Comparison of ENCODE assay signal across 15 cellular contexts in genomic region chr16:81752876-81753227, GRCh38. TPM values are rescaled to one million over a fixed set of nuclear protein-coding genes. Genes with fewer than 3 reads are reported as not detected.
A peak's percentile ranks its signal among the peaks of the same experiment; 100 is the strongest.
DNase-seq lines count a peak whose midpoint lies in the region; TF ChIP-seq lines count a peak whose summit lies in the region.
"Had no signal": no experiment of that assay in that cellular context is flagged by ENCODE, and none has a peak within 500 bp of the region (broad histone marks: within the 10 kb centered on the region; RNA-seq: fewer than 3 reads in every experiment).

No MANE protein-coding gene starts in this region.

- no peak for DNase-seq in CD8-positive, alpha-beta memory T cell
- DNase-seq in esophagus muscularis mucosa (ENCODE audit: extremely low spot score) (no peak), trophoblast cell (no peak), NCI-H446 (lab: John Stamatoyannopoulos, UW) (no peak), NCI-H1417 (lab: John Stamatoyannopoulos, UW) (no peak), GM19238 (ENCODE audit: insufficient read length, low spot score) (no peak), G401 (ENCODE audit: low spot score) (no peak)
- DNase-seq: activated T-cell treated with anti-CD3 and anti-CD28 coated beads, Interleukin-2, amount 50 U/mL, for 1 hour; cortex of kidney; DMS153; NCI-H1105; NCI-H510A had no signal

- H3K4me2 ChIP-seq in Loucy (ENCODE audit: low read depth, low read length, poor library complexity, severe bottlenecking) (peak overlapping the region; percentile 87), trophoblast cell (ENCODE audit: low read length) (no peak overlapping the region)

- no peaks in the 10 kb centered on the region for H3K9me3 ChIP-seq in CD8-positive, alpha-beta memory T cell (ENCODE audit: low read length)
- H3K9me3 ChIP-seq in Loucy (ENCODE audit: insufficient read depth, low read depth, low read length) (no peaks in the 10 kb centered on the region), esophagus muscularis mucosa (no peaks in the 10 kb centered on the region), trophoblast cell (ENCODE audit: insufficient read depth, low read depth, low read length) (peaks cover 2% of the 10 kb centered on the region)
- H3K9me3 ChIP-seq: tibial artery had no signal

- H3K14ac ChIP-seq in trophoblast cell (ENCODE audit: low read length) = no peak overlapping the region

- H3K4me1 Mint-ChIP-seq in CD8-positive, alpha-beta memory T cell = no peaks in the 10 kb centered on the region

- no peak overlapping the region for H3K4me3 Mint-ChIP-seq in CD8-positive, alpha-beta memory T cell

- H3K79me2 ChIP-seq in Loucy (ENCODE audit: insufficient read depth, low read length) (no peaks in the 10 kb centered on the region), trophoblast cell (ENCODE audit: control insufficient read depth, insufficient read depth, low read length, poor library complexity) (no peaks in the 10 kb centered on the region)

- no peaks in the 10 kb centered on the region for H3K36me3 Mint-ChIP-seq in CD8-positive, alpha-beta memory T cell

- H2AFZ ChIP-seq in Loucy (ENCODE audit: low read length) = peak overlapping the region; percentile 77
- H2AFZ ChIP-seq in trophoblast cell (ENCODE audit: insufficient read depth, low read length, poor library complexity) = no peak overlapping the region

- no peak overlapping the region for H2AK5ac ChIP-seq in trophoblast cell (ENCODE audit: low read length)

- no peaks in the 10 kb centered on the region for H4K20me1 ChIP-seq in Loucy (ENCODE audit: insufficient read depth, low read length, poor library complexity, severe bottlenecking)

- H3K9ac ChIP-seq in Loucy (ENCODE audit: low read depth, low read length, poor library complexity, severe bottlenecking) = peak overlapping the region; percentile 68
- no peak overlapping the region for H3K9ac ChIP-seq in trophoblast cell (ENCODE audit: low read length)

- H3K4me3 ChIP-seq in CD8-positive, alpha-beta memory T cell (ENCODE audit: low read length) = no peak overlapping the region
- H3K4me3 ChIP-seq in Loucy (ENCODE audit: low read length, poor library complexity, severe bottlenecking) (peak overlapping the region; percentile 58), esophagus muscularis mucosa (no peak overlapping the region), trophoblast cell (ENCODE audit: low read depth, low read length) (peak overlapping the region; percentile 5)
- H3K4me3 ChIP-seq: lung, tibial artery had no signal

- POLR2A ChIA-PET in CD8-positive, alpha-beta memory T cell (lab: Charles Lee) = interaction anchor here (0.6 kb wide), 1 partner anchor 14 kb away, joined by 5 read pairs; no protein-coding TSS in a partner anchor

- no peak overlapping the region for H3K18ac ChIP-seq in trophoblast cell (ENCODE audit: low read length)

- peaks cover 2% of the 10 kb centered on the region for H3K79me1 ChIP-seq in trophoblast cell (ENCODE audit: low read length)

- H3K9me3 Mint-ChIP-seq in CD8-positive, alpha-beta memory T cell = no peaks in the 10 kb centered on the region

- TF ChIP-seq EP300 in esophagus muscularis mucosa (IDR thresholded peaks at IDR 0.05) = no peak

- no peaks in the 10 kb centered on the region for H3K27me3 ChIP-seq in CD8-positive, alpha-beta memory T cell (ENCODE audit: insufficient read depth, low read length, poor library complexity, severe bottlenecking)
- H3K27me3 ChIP-seq in Loucy (ENCODE audit: insufficient read depth, low read length, poor library complexity, severe bottlenecking) (no peaks in the 10 kb centered on the region), esophagus muscularis mucosa (no peaks in the 10 kb centered on the region), trophoblast cell (ENCODE audit: insufficient read depth, low read length) (no peaks in the 10 kb centered on the region)

- H3K9me2 ChIP-seq in Loucy (replicated peaks; ENCODE audit: low read depth, low read length) = no peaks in the 10 kb centered on the region

- intact Hi-C loops in esophagus muscularis mucosa (cut with DNase I) = no loop called here

- in situ Hi-C loops in G401 (cut with HindIII; ENCODE audit: low sequenced_read_pairs) = no loop called here

- CTCF ChIA-PET in CD8-positive, alpha-beta memory T cell (lab: Charles Lee) = interaction anchor here (1.4 kb wide), 1 partner anchor 11 kb away, joined by 4 read pairs; no protein-coding TSS in a partner anchor

- H4K12ac ChIP-seq in trophoblast cell (ENCODE audit: low read depth, low read length) = no peak overlapping the region

- H3K27me3 Mint-ChIP-seq in CD8-positive, alpha-beta memory T cell = no peaks in the 10 kb centered on the region

- no peak for TF ChIP-seq CTCF in Loucy (conservative IDR thresholded peaks at IDR 0.05; ENCODE audit: low read length)
- no peak for TF ChIP-seq CTCF in esophagus muscularis mucosa (IDR thresholded peaks at IDR 0.05)

- no peak overlapping the region for H3K23ac ChIP-seq in trophoblast cell (ENCODE audit: low read length)

- no peaks in the 10 kb centered on the region for H3F3A ChIP-seq in Loucy (ENCODE audit: low read depth)

- no peak overlapping the region for H3K4ac ChIP-seq in trophoblast cell (ENCODE audit: low read depth, low read length)

- H4K91ac ChIP-seq in trophoblast cell (ENCODE audit: low read depth, low read length) = no peak overlapping the region

- peak overlapping the region; percentile 75 for H3K27ac ChIP-seq in CD8-positive, alpha-beta memory T cell (ENCODE audit: low read depth, low read length)
- H3K27ac ChIP-seq in esophagus muscularis mucosa (replicated peaks in 1 of 4) (peak overlapping the region in 3 of 4 donors; percentile 43 to 63 (median 60)), trophoblast cell (ENCODE audit: low read depth, low read length) (no peak overlapping the region)
- H3K27ac ChIP-seq: tibial artery had no signal

- H2BK12ac ChIP-seq in trophoblast cell (ENCODE audit: low read length) = no peak overlapping the region

- no peak overlapping the region for H2BK120ac ChIP-seq in trophoblast cell (ENCODE audit: insufficient read depth, low read length, poor library complexity)

- no peak overlapping the region for H4K8ac ChIP-seq in trophoblast cell (ENCODE audit: low read depth, low read length)

- no peaks in the 10 kb centered on the region for H3K4me1 ChIP-seq in CD8-positive, alpha-beta memory T cell (ENCODE audit: insufficient read depth, low read length)
- H3K4me1 ChIP-seq in Loucy (ENCODE audit: insufficient read depth, low read length, poor library complexity, severe bottlenecking) = peaks cover 48% of the 10 kb centered on the region
- H3K4me1 ChIP-seq in esophagus muscularis mucosa = peaks cover 0 to 30% (median 22%) of the 10 kb centered on the region in 4 donors
- H3K4me1 ChIP-seq in trophoblast cell (ENCODE audit: control insufficient read depth in 1 of 2, insufficient read depth in 2 of 2, low read length in 2 of 2) = peaks cover 4 to 7% of the 10 kb centered on the region in 2 experiments
- H3K4me1 ChIP-seq: tibial artery had no signal

- H3K36me3 ChIP-seq in CD8-positive, alpha-beta memory T cell (ENCODE audit: insufficient read depth, low read length) = no peaks in the 10 kb centered on the region
- H3K36me3 ChIP-seq in Loucy (ENCODE audit: insufficient read depth, low read length) = no peaks in the 10 kb centered on the region
- no peaks in the 10 kb centered on the region for H3K36me3 ChIP-seq in esophagus muscularis mucosa
- no peaks in the 10 kb centered on the region for H3K36me3 ChIP-seq in trophoblast cell (ENCODE audit: control insufficient read depth in 1 of 2, insufficient read depth in 2 of 2, low read length in 2 of 2)
- H3K36me3 ChIP-seq: tibial artery had no signal

- TF ChIP-seq POLR2A in esophagus muscularis mucosa (IDR thresholded peaks at IDR 0.05; ENCODE audit: low read depth) = no peak

- H2BK5ac ChIP-seq in trophoblast cell (ENCODE audit: low read depth, low read length, poor library complexity) = no peak overlapping the region

- 80% methylated on average over 1 of the region's 7 CpGs for WGBS in esophagus muscularis mucosa
- no CpG with 5 or more reads among the region's 7 CpGs for WGBS in trophoblast cell (ENCODE audit: extremely low coverage, insufficient coverage, insufficient read length)

- no peak overlapping the region for H3K27ac Mint-ChIP-seq in CD8-positive, alpha-beta memory T cell

RNA-seq across cellular contexts. Expression of gene PLCG2, which starts 26.2 kb away (rescaled TPM):
- total RNA-seq in CD8-positive, alpha-beta memory T cell = 10 to 100 TPM; 14.2 to 16.2 TPM
- 5.4 TPM for polyA plus RNA-seq in CD8-positive, alpha-beta memory T cell
- total RNA-seq in esophagus muscularis mucosa = 10 to 100 TPM in 2 of 4 donors, 1 to 10 TPM in 2; 7.1 to 11.3 (median 9.9) TPM
- 0.68 and 0.85 TPM in 2 replicates for polyA plus RNA-seq in trophoblast cell (2013)
- total RNA-seq in G401 (2014; rRNA removed; shearing (Covaris generic)) = 34.8 and 42.4 TPM in 2 replicates

Comparison
In these comparisons a context has a peak if more than half of its experiments do, and no peak if none do; other contexts are left out.
1. H3K4me3 ChIP-seq: peak in Loucy (single experiment) and trophoblast cell (single experiment); none in CD8-positive, alpha-beta memory T cell (single experiment) and esophagus muscularis mucosa (0 of 4).